In genomic region chr6:110329729-110330436, GRCh38 we compare ENCODE assay signal across 9 cellular contexts. TPM values are rescaled to one million over a fixed set of nuclear protein-coding genes. Genes with fewer than 3 reads are reported as not detected.
DNase-seq lines count a peak whose midpoint lies in the region; ATAC-seq and TF ChIP-seq lines count a peak whose summit lies in the region.
"Had no signal": no experiment of that assay in that cellular context is flagged by ENCODE, and none has a peak within 500 bp of the region (broad histone marks: within the 10 kb centered on the region; RNA-seq: fewer than 3 reads in every experiment).

No MANE protein-coding gene starts in this region.

- no peaks in the 10 kb centered on the region for H3K36me3 ChIP-seq in smooth muscle cell (ENCODE audit: low read depth)

- peak overlapping the region; percentile 7 for H3K4me3 ChIP-seq in smooth muscle cell

- H3K9me3 Mint-ChIP-seq in HFFc6, result no peaks in the 10 kb centered on the region
- H3K9me3 Mint-ChIP-seq: activated naive CD4-positive, alpha-beta T cell treated with anti-CD3 and anti-CD28 coated beads, Interleukin-2, amount 10 ng/mL, durations not matched to agents 7 days and 5 days had no signal

- H3K27ac Mint-ChIP-seq in HFFc6, result peak overlapping the region; percentile 67
- H3K27ac Mint-ChIP-seq: activated naive CD4-positive, alpha-beta T cell treated with anti-CD3 and anti-CD28 coated beads, Interleukin-2, amount 10 ng/mL, durations not matched to agents 7 days and 5 days had no signal

- no peaks in the 10 kb centered on the region for H3K9me3 ChIP-seq in smooth muscle cell (replicated peaks; ENCODE audit: low read depth)

- H3F3A ChIP-seq in smooth muscle cell (ENCODE audit: low read depth), result peaks cover 27% of the 10 kb centered on the region

- peaks cover 53% of the 10 kb centered on the region for H3K4me1 Mint-ChIP-seq in HFFc6 (ENCODE audit: low read depth)
- H3K4me1 Mint-ChIP-seq: activated naive CD4-positive, alpha-beta T cell treated with anti-CD3 and anti-CD28 coated beads, Interleukin-2, amount 10 ng/mL, durations not matched to agents 7 days and 5 days had no signal

- DNase-seq in HFFc6, result peak; percentile 1
- DNase-seq in T47D (ENCODE audit: low read depth in 1 of 2, low spot score in 1 of 2), result peak; percentile 30 to 73
- DNase-seq in left lobe of liver (ENCODE audit: low spot score), result no peak
- DNase-seq in smooth muscle cell (lab: John Stamatoyannopoulos, UW; ENCODE audit: unreplicated experiment), result no peak
- no peak for DNase-seq in NCI-H2081 (lab: John Stamatoyannopoulos, UW)
- DNase-seq in medulla oblongata (ENCODE audit: extremely low spot score), result no peak
- no peak for DNase-seq in KG1 (lab: John Stamatoyannopoulos, UW)
- DNase-seq in NOMO-1 treated with DMSO at 0.1 percent for 48 hours (lab: John Stamatoyannopoulos, UW; ENCODE audit: unreplicated experiment), result no peak
- DNase-seq: activated naive CD4-positive, alpha-beta T cell treated with anti-CD3 and anti-CD28 coated beads, Interleukin-2, amount 10 ng/mL, durations not matched to agents 7 days and 5 days had no signal

- H3K79me2 ChIP-seq in smooth muscle cell (ENCODE audit: low read depth), result no peaks in the 10 kb centered on the region

- TF ChIP-seq CTCF in HFFc6 (IDR thresholded peaks at IDR 0.05) (no peak), smooth muscle cell (IDR thresholded peaks at IDR 0.05; ENCODE audit: borderline replicate concordance, insufficient read depth, poor library complexity, severe bottlenecking) (no peak)

- H3K4me2 ChIP-seq in smooth muscle cell, result peak overlapping the region; percentile 77

- no peaks in the 10 kb centered on the region for H3K27me3 ChIP-seq in smooth muscle cell (ENCODE audit: low read depth)

- H3K27me3 Mint-ChIP-seq in HFFc6 (ENCODE audit: insufficient read depth), result peaks cover 13% of the 10 kb centered on the region

- ATAC-seq in left lobe of liver, result peak; percentile 52

- 53% methylated on average over 18 of the region's 18 CpGs for whole genome bisulfite sequencing in smooth muscle cell (ENCODE audit: low lambda C conversion rate)

- H3K36me3 Mint-ChIP-seq in HFFc6 (ENCODE audit: low read depth), result no peaks in the 10 kb centered on the region
- H3K36me3 Mint-ChIP-seq: activated naive CD4-positive, alpha-beta T cell treated with anti-CD3 and anti-CD28 coated beads, Interleukin-2, amount 10 ng/mL, durations not matched to agents 7 days and 5 days had no signal

- peak overlapping the region; percentile 77 for H2AFZ ChIP-seq in smooth muscle cell (ENCODE audit: low read depth)

- peak overlapping the region; percentile 56 for H3K27ac ChIP-seq in smooth muscle cell (ENCODE audit: low read depth)

- H3K4me3 Mint-ChIP-seq in HFFc6, result peak overlapping the region; percentile 73
- H3K4me3 Mint-ChIP-seq: activated naive CD4-positive, alpha-beta T cell treated with anti-CD3 and anti-CD28 coated beads, Interleukin-2, amount 10 ng/mL, durations not matched to agents 7 days and 5 days had no signal

- H4K20me1 ChIP-seq in smooth muscle cell (ENCODE audit: low read depth), result no peaks in the 10 kb centered on the region

- H3K4me1 ChIP-seq in smooth muscle cell (ENCODE audit: low read depth), result peaks cover 37% of the 10 kb centered on the region

- in situ Hi-C loops in T47D (cut with HindIII; ENCODE audit: low pct_unique_long_range_greater_than_20kb, low sequenced_read_pairs), result no loop called here

- H3K9ac ChIP-seq in smooth muscle cell (ENCODE audit: low read depth), result no peak overlapping the region

RNA-seq across cellular contexts. Expression of gene METTL24, which starts 28.3 kb away (rescaled TPM):
- not detected for total RNA-seq in HFFc6 (2021; fragmentation: NEBNext Ultra II Directional; extraction: Animal tissue kit (Norgen Biotek cat#: 25700))
- 0.48 TPM for total RNA-seq in left lobe of liver
- total RNA-seq in smooth muscle cell, result 2.6 and 3.3 TPM in 2 replicates
- polyA plus RNA-seq in smooth muscle cell, result 0.74 and 2.0 TPM in 2 replicates

Comparison
In these comparisons a context has a peak if more than half of its experiments do, and no peak if none do; other contexts are left out.
1. DNase-seq: peak in HFFc6 (single experiment) and T47D (2 of 2); none in left lobe of liver (single experiment), smooth muscle cell (single experiment), NCI-H2081 (0 of 2), medulla oblongata (single experiment), KG1 (single experiment) and NOMO-1 treated with DMSO at 0.1 percent for 48 hours (single experiment).